Comparison of ENCODE assay signal across 14 cellular contexts in the genomic region with DNA sequence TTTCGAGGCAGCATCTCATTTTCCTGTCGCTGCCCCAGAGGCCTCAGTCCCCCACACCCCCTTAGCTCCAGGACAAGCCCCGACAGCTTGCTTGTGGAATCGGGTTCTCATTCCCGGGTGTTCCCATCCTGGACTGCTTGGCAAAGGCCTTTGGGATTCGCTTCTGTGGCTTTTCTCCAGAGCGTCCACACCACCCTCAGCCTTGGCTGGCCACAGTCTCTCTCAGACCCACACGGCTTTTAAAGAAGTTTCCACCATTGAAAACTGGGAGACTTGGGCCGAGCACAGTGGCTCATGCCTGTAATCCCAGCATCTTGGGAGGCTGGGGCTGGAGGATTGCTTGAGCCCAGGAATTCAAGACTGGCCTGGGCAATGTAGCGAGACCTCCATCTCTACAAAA. TPM values are rescaled to one million over a fixed set of nuclear protein-coding genes. Genes with fewer than 3 reads are reported as not detected.
"Had no signal": no experiment of that assay in that cellular context is flagged by ENCODE, and none has a peak within 500 bp of the region (broad histone marks: within the 10 kb centered on the region; RNA-seq: fewer than 3 reads in every experiment).

No MANE protein-coding gene starts in this region.

- H3K36me3 Mint-ChIP-seq: activated naive CD4-positive, alpha-beta T cell treated with anti-CD3 and anti-CD28 coated beads, Interleukin-2, amount 50 U/mL, for 24 hours had no signal

- H3K27me3 ChIP-seq: brain microvascular endothelial cell, pancreas, tibial artery, vagina had no signal

- DNase-seq: activated CD4-positive, alpha-beta T cell treated with anti-CD3 and anti-CD28 coated beads for 4 hours; brain microvascular endothelial cell; dermis blood vessel endothelial cell; left colon; mammary epithelial cell; stimulated activated CD4-positive, alpha-beta T cell treated with anti-CD3 and anti-CD28 coated beads, Interleukin-15, amount 100 ng/mL, for 24 hours; T-helper 9 cell; tibial artery had no signal

- H3K9me3 ChIP-seq: pancreas, tibial artery, vagina had no signal

- H3K4me3 ChIP-seq: pancreas, tibial artery, vagina had no signal

- H3K9me3 Mint-ChIP-seq: activated naive CD4-positive, alpha-beta T cell treated with anti-CD3 and anti-CD28 coated beads, Interleukin-2, amount 50 U/mL, for 24 hours; activated T-cell treated with anti-CD3 and anti-CD28 coated beads, Interleukin-2, amount 50 U/mL, for 4 hours; nephron had no signal

- H3K27ac ChIP-seq: brain microvascular endothelial cell, pancreas, tibial artery, vagina had no signal

- H3K4me1 ChIP-seq: pancreas, tibial artery, vagina had no signal

- H3K27ac Mint-ChIP-seq: activated naive CD4-positive, alpha-beta T cell treated with anti-CD3 and anti-CD28 coated beads, Interleukin-2, amount 50 U/mL, for 24 hours; nephron had no signal

- H3K27me3 Mint-ChIP-seq: activated naive CD4-positive, alpha-beta T cell treated with anti-CD3 and anti-CD28 coated beads, Interleukin-2, amount 50 U/mL, for 24 hours had no signal

- FAIRE-seq: pancreas had no signal

- H3K4me3 Mint-ChIP-seq: activated naive CD4-positive, alpha-beta T cell treated with anti-CD3 and anti-CD28 coated beads, Interleukin-2, amount 50 U/mL, for 24 hours; activated T-cell treated with anti-CD3 and anti-CD28 coated beads, Interleukin-2, amount 50 U/mL, for 4 hours; nephron had no signal

- H3K36me3 ChIP-seq: brain microvascular endothelial cell, pancreas, vagina had no signal

- ATAC-seq: activated T-cell treated with anti-CD3 and anti-CD28 coated beads, Interleukin-2, amount 50 U/mL, for 4 hours; left colon; pancreas had no signal

RNA-seq across cellular contexts. Expression of a gene that starts 2.7 kb away (rescaled TPM):
- total RNA-seq: dermis blood vessel endothelial cell had no signal
- polyA plus RNA-seq: mammary epithelial cell had no signal

RNA-seq across cellular contexts. Expression of a gene that starts 35.6 kb away (rescaled TPM):
- total RNA-seq: activated CD8-positive, alpha-beta memory T cell treated with anti-CD3 and anti-CD28 coated beads for 36 hours; activated T-cell treated with anti-CD3 and anti-CD28 coated beads, Interleukin-2, amount 50 U/mL, for 4 hours; dermis blood vessel endothelial cell had no signal

RNA-seq across cellular contexts. Expression of a gene that starts 55.9 kb away (rescaled TPM):
- total RNA-seq: vagina had no signal
